ENCODE assay signal across 25 cellular contexts in genomic region chr3:63029326-63029725, GRCh38.
"Had no signal": no experiment of that assay in that cellular context is flagged by ENCODE, and none has a peak within 500 bp of the region (broad histone marks: within the 10 kb centered on the region; RNA-seq: fewer than 3 reads in every experiment).

No MANE protein-coding gene starts in this region.

- H3K27ac Mint-ChIP-seq: activated CD4-positive, alpha-beta memory T cell treated with anti-CD3 and anti-CD28 coated beads, Interleukin-2, amount 10 ng/mL, durations not matched to agents 7 days and 5 days; activated CD4-positive, alpha-beta T cell treated with anti-CD3 and anti-CD28 coated beads, Interleukin-2, amount 10 ng/mL, durations not matched to agents 7 days and 5 days; activated naive CD4-positive, alpha-beta T cell treated with anti-CD3 and anti-CD28 coated beads, Interleukin-2, amount 10 ng/mL, durations not matched to agents 7 days and 5 days; activated naive CD8-positive, alpha-beta T cell; activated T-helper 17 cell treated with anti-CD3 and anti-CD28 coated beads, Interleukin-2, amount 50 U/mL, for 72 hours; WTC11 had no signal

- H3K4me1 Mint-ChIP-seq: activated CD4-positive, alpha-beta memory T cell treated with anti-CD3 and anti-CD28 coated beads, Interleukin-2, amount 10 ng/mL, durations not matched to agents 7 days and 5 days; activated CD4-positive, alpha-beta T cell treated with anti-CD3 and anti-CD28 coated beads, Interleukin-2, amount 10 ng/mL, durations not matched to agents 7 days and 5 days; activated naive CD4-positive, alpha-beta T cell treated with anti-CD3 and anti-CD28 coated beads, Interleukin-2, amount 10 ng/mL, durations not matched to agents 7 days and 5 days; activated T-helper 17 cell treated with anti-CD3 and anti-CD28 coated beads, Interleukin-2, amount 50 U/mL, for 72 hours had no signal

- H3K9me3 ChIP-seq: colonic mucosa, esophagus squamous epithelium, gastrocnemius medialis, heart left ventricle had no signal

- H3K9me3 Mint-ChIP-seq: activated CD4-positive, alpha-beta memory T cell treated with anti-CD3 and anti-CD28 coated beads, Interleukin-2, amount 10 ng/mL, durations not matched to agents 7 days and 5 days; activated CD4-positive, alpha-beta T cell treated with anti-CD3 and anti-CD28 coated beads, Interleukin-2, amount 10 ng/mL, durations not matched to agents 7 days and 5 days; activated T-cell treated with anti-CD3 and anti-CD28 coated beads, Interleukin-2, amount 50 U/mL, for 4 hours had no signal

- H3K27ac ChIP-seq: brain microvascular endothelial cell, colonic mucosa, epithelial cell of prostate, esophagus squamous epithelium, gastrocnemius medialis, heart left ventricle had no signal

- H3K36me3 Mint-ChIP-seq: activated naive CD4-positive, alpha-beta T cell treated with anti-CD3 and anti-CD28 coated beads, Interleukin-2, amount 10 ng/mL, durations not matched to agents 7 days and 5 days; activated naive CD8-positive, alpha-beta T cell had no signal

- H3K4me3 Mint-ChIP-seq: activated CD4-positive, alpha-beta memory T cell treated with anti-CD3 and anti-CD28 coated beads, Interleukin-2, amount 10 ng/mL, durations not matched to agents 7 days and 5 days; activated CD4-positive, alpha-beta T cell treated with anti-CD3 and anti-CD28 coated beads, Interleukin-2, amount 10 ng/mL, durations not matched to agents 7 days and 5 days; activated naive CD4-positive, alpha-beta T cell treated with anti-CD3 and anti-CD28 coated beads, Interleukin-2, amount 10 ng/mL, durations not matched to agents 7 days and 5 days; activated naive CD8-positive, alpha-beta T cell; activated T-cell treated with anti-CD3 and anti-CD28 coated beads, Interleukin-2, amount 50 U/mL, for 4 hours; activated T-helper 17 cell treated with anti-CD3 and anti-CD28 coated beads, Interleukin-2, amount 50 U/mL, for 72 hours; WTC11 had no signal

- H3K4me1 ChIP-seq: colonic mucosa, esophagus squamous epithelium, gastrocnemius medialis had no signal

- H3K36me3 ChIP-seq: brain microvascular endothelial cell, colonic mucosa, esophagus squamous epithelium, gastrocnemius medialis, heart left ventricle had no signal

- H3K27me3 ChIP-seq: brain microvascular endothelial cell, colonic mucosa, esophagus squamous epithelium, gastrocnemius medialis, heart left ventricle had no signal

- DNase-seq: activated CD4-positive, alpha-beta memory T cell treated with anti-CD3 and anti-CD28 coated beads, Interleukin-2, amount 10 ng/mL, durations not matched to agents 7 days and 5 days; activated CD4-positive, alpha-beta T cell treated with anti-CD3 and anti-CD28 coated beads for 1 hour; activated CD4-positive, alpha-beta T cell treated with anti-CD3 and anti-CD28 coated beads for 4 hours; activated CD4-positive, alpha-beta T cell treated with anti-CD3 and anti-CD28 coated beads, Interleukin-2, amount 10 ng/mL, durations not matched to agents 7 days and 5 days; activated CD4-positive, alpha-beta T cell treated with anti-CD3 and anti-CD28 coated beads, Interleukin-2, amount 50 U/mL, for 4 hours; activated CD8-positive, alpha-beta memory T cell treated with anti-CD3 and anti-CD28 coated beads for 24 hours; activated effector memory CD4-positive, alpha-beta T cell treated with Interleukin-2 at 50 U/mL for 16 hours; activated naive CD4-positive, alpha-beta T cell treated with anti-CD3 and anti-CD28 coated beads, Interleukin-2, amount 10 ng/mL, durations not matched to agents 7 days and 5 days; activated T-cell treated with anti-CD3 and anti-CD28 coated beads, Interleukin-2, amount 50 U/mL, for 4 hours; amniotic stem cell; anterior cingulate cortex; brain microvascular endothelial cell; central memory CD4-positive, alpha-beta T cell; cerebellar nuclear complex; colonic mucosa; effector CD8-positive, alpha-beta T cell; esophagus squamous epithelium; gastrocnemius medialis; glutamatergic neuron; heart left ventricle; T-helper 2 cell had no signal

- H3K27me3 Mint-ChIP-seq: activated CD4-positive, alpha-beta memory T cell treated with anti-CD3 and anti-CD28 coated beads, Interleukin-2, amount 10 ng/mL, durations not matched to agents 7 days and 5 days; activated CD4-positive, alpha-beta T cell treated with anti-CD3 and anti-CD28 coated beads, Interleukin-2, amount 10 ng/mL, durations not matched to agents 7 days and 5 days; activated naive CD4-positive, alpha-beta T cell treated with anti-CD3 and anti-CD28 coated beads, Interleukin-2, amount 10 ng/mL, durations not matched to agents 7 days and 5 days; activated naive CD8-positive, alpha-beta T cell; activated T-helper 17 cell treated with anti-CD3 and anti-CD28 coated beads, Interleukin-2, amount 50 U/mL, for 72 hours had no signal

- H3K4me3 ChIP-seq: colonic mucosa, esophagus squamous epithelium, gastrocnemius medialis, heart left ventricle had no signal
